Comparison of ENCODE assay signal across 8 cellular contexts in the genomic region with DNA sequence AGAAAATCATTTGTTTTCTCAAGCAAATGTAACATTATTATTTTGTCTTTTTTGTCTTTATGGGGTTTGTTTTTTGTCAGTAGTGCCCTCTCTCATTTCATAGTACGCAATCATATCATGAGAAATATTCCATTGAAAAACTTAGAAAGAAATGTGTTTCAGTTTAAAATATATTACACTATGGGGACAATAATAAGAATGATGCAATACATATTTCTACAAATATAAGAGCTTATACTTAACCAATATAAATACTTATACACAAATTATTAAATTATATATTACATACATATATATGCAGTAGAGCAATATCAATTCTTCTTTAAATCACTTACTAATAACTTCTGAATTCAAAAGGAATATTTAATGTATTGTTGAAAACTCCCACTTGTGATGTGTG. TPM values are rescaled to one million over a fixed set of nuclear protein-coding genes. Genes with fewer than 3 reads are reported as not detected.
"Had no signal": no experiment of that assay in that cellular context is flagged by ENCODE, and none has a peak within 500 bp of the region (broad histone marks: within the 10 kb centered on the region; RNA-seq: fewer than 3 reads in every experiment).

No MANE protein-coding gene starts in this region.

- H3K27ac Mint-ChIP-seq: HFFc6, IgD-negative memory B cell had no signal

- H3K4me1 ChIP-seq: HAP-1 had no signal

- H3K4me1 Mint-ChIP-seq: IgD-negative memory B cell had no signal

- H3K36me3 ChIP-seq: HAP-1 had no signal

- H3K4me3 Mint-ChIP-seq: HFFc6, IgD-negative memory B cell had no signal

- ATAC-seq: HCT116 had no signal

- H3K9me3 ChIP-seq: HAP-1 had no signal

- H3K4me3 ChIP-seq: HAP-1 had no signal

- DNase-seq: GOT3, H7, HFFc6, KBM-7 had no signal

- H3K36me3 Mint-ChIP-seq: IgD-negative memory B cell had no signal

- H3K27me3 Mint-ChIP-seq: IgD-negative memory B cell had no signal

- H3K27ac ChIP-seq: HL-60 had no signal

RNA-seq across cellular contexts. Expression of a gene that starts 13.7 kb away (rescaled TPM):
- total RNA-seq: HFFc6 had no signal
- polyA plus RNA-seq: IgD-negative memory B cell had no signal
